In genomic region chr3:9397911-9398714, GRCh38 we compare ENCODE assay signal across 1 cellular context.
TF ChIP-seq lines count a peak whose summit lies in the region.

No MANE protein-coding gene starts in this region.

TF ChIP-seq in GM12878, 131 proteins besides CTCF, POLR2A, EP300 and RAD21 (continued from another document and continues in another):
- TF ChIP-seq HCFC1 (IDR thresholded peaks at IDR 0.05; ENCODE audit: low read length): no peak
- no peak for TF ChIP-seq SREBF1 (IDR thresholded peaks at IDR 0.05; ENCODE audit: low read length)
- no peak for TF ChIP-seq CREM (IDR thresholded peaks at IDR 0.05; ENCODE audit: low read depth)
- TF ChIP-seq ELK1 (IDR thresholded peaks at IDR 0.05; ENCODE audit: low read depth, low read length): no peak
- no peak for TF ChIP-seq NFIC (IDR thresholded peaks at IDR 0.05; ENCODE audit: low read depth, low read length)
- no peak for TF ChIP-seq USF2 (IDR thresholded peaks at IDR 0.05; ENCODE audit: borderline replicate concordance, low read depth, low read length)
- TF ChIP-seq PKNOX1 (IDR thresholded peaks at IDR 0.05): peak; percentile 58; the same call in 1 of the 2 replicates
- no peak for TF ChIP-seq FOS (IDR thresholded peaks at IDR 0.05; ENCODE audit: borderline replicate concordance, extremely low read depth, insufficient read length)
- TF ChIP-seq IKZF2 (IDR thresholded peaks at IDR 0.05): peak; percentile 8 to 35; a peak in 3 of 4 replicates
- TF ChIP-seq ZBTB11 (CRISPR knock-in tag; IDR thresholded peaks at IDR 0.05): no peak
- no peak for TF ChIP-seq RAD51 (IDR thresholded peaks at IDR 0.05)
- no peak for TF ChIP-seq HSF1 (IDR thresholded peaks at IDR 0.05; ENCODE audit: low read depth, low read length)
- TF ChIP-seq LARP7 (IDR thresholded peaks at IDR 0.05): peak; percentile 16
- no peak for TF ChIP-seq ZNF217 (IDR thresholded peaks at IDR 0.05)
- 0 out of 2 replicates have a peak, but pooled peaks have one; percentile 12 for TF ChIP-seq BCL11A (IDR thresholded peaks at IDR 0.05; ENCODE audit: low read depth, low read length)
- TF ChIP-seq PAX5 (IDR thresholded peaks at IDR 0.05; ENCODE audit: borderline replicate concordance, low read depth, low read length): no peak
- TF ChIP-seq MEF2B (IDR thresholded peaks at IDR 0.05; ENCODE audit: partially characterized antibody, poor library complexity, severe bottlenecking): peak; percentile 28
- TF ChIP-seq ZNF207 (IDR thresholded peaks at IDR 0.05; ENCODE audit: borderline replicate concordance): no peak
- TF ChIP-seq PRDM15 (CRISPR knock-in tag; IDR thresholded peaks at IDR 0.05): no peak
- TF ChIP-seq SUZ12 (IDR thresholded peaks at IDR 0.05; ENCODE audit: unreplicated experiment): no peak
- TF ChIP-seq GABPA (IDR thresholded peaks at IDR 0.05; ENCODE audit: low read depth): no peak
- no peak for TF ChIP-seq TCF7 (IDR thresholded peaks at IDR 0.05; ENCODE audit: borderline replicate concordance)
- peak; percentile 49; the same call in 1 of the 2 replicates for TF ChIP-seq SIN3A (IDR thresholded peaks at IDR 0.05; ENCODE audit: low read depth, low read length)
- TF ChIP-seq ZBTB40 (IDR thresholded peaks at IDR 0.05; ENCODE audit: borderline replicate concordance): no peak
- 0 out of 4 replicates have a peak, but pooled peaks have one; percentile 22 to 23 for TF ChIP-seq BHLHE40 (IDR thresholded peaks at IDR 0.05; ENCODE audit: borderline replicate concordance in 1 of 2, low read depth in 2 of 2, low read length in 1 of 2)
- TF ChIP-seq SMAD1 (IDR thresholded peaks at IDR 0.05; ENCODE audit: low read depth, partially characterized antibody): peak; percentile 64
- no peak for TF ChIP-seq NFYA (IDR thresholded peaks at IDR 0.05; ENCODE audit: borderline replicate concordance, low read depth, low read length)
- TF ChIP-seq BMI1 (IDR thresholded peaks at IDR 0.05; ENCODE audit: borderline replicate concordance): 0 out of 2 replicates have a peak, but pooled peaks have one; percentile 33
- no peak for TF ChIP-seq ZNF622 (IDR thresholded peaks at IDR 0.05)
- no peak for TF ChIP-seq ZBED1 (IDR thresholded peaks at IDR 0.05; ENCODE audit: borderline replicate concordance)
- TF ChIP-seq RELA (IDR thresholded peaks at IDR 0.05; ENCODE audit: borderline replicate concordance, partially characterized antibody): no peak
- TF ChIP-seq PBX3 (IDR thresholded peaks at IDR 0.05; ENCODE audit: insufficient replicate concordance, low read depth, low read length): no peak
- peak; percentile 33; the same call in 1 of the 2 replicates for TF ChIP-seq NKRF (conservative IDR thresholded peaks at IDR 0.05)
- no peak for TF ChIP-seq ZZZ3 (IDR thresholded peaks at IDR 0.05; ENCODE audit: control insufficient read depth, insufficient read length, low read depth)
- no peak; the same call in 1 of the 2 replicates for TF ChIP-seq EED (IDR thresholded peaks at IDR 0.05; ENCODE audit: low read depth)
